Comparison of ENCODE assay signal across 10 cellular contexts in genomic region chr16:48596326-48596725, GRCh38. TPM values are rescaled to one million over a fixed set of nuclear protein-coding genes. Genes with fewer than 3 reads are reported as not detected.
DNase-seq lines count a peak whose midpoint lies in the region; ATAC-seq and TF ChIP-seq lines count a peak whose summit lies in the region.
"Had no signal": no experiment of that assay in that cellular context is flagged by ENCODE, and none has a peak within 500 bp of the region (broad histone marks: within the 10 kb centered on the region; RNA-seq: fewer than 3 reads in every experiment).

No MANE protein-coding gene starts in this region.

- peak overlapping the region; percentile 66 to 79 for H3K27ac Mint-ChIP-seq in natural killer cell

- peaks cover 0 to 3% of the 10 kb centered on the region in 2 donors for H3K9me3 Mint-ChIP-seq in natural killer cell

- H3K36me3 Mint-ChIP-seq in natural killer cell = no peaks in the 10 kb centered on the region

- no peak for TF ChIP-seq CTCF in natural killer cell (IDR thresholded peaks at IDR 0.05)

- H3K27me3 Mint-ChIP-seq in natural killer cell (ENCODE audit: low read depth in 2 of 2) = no peaks in the 10 kb centered on the region

- intact Hi-C loops in natural killer cell (cut with micrococcal nuclease) = no loop called here

- no peak overlapping the region for H3K27ac ChIP-seq in substantia nigra (ENCODE audit: low read depth, low read length, poor library complexity, severe bottlenecking)
- H3K27ac ChIP-seq: testis had no signal

- H3K4me3 Mint-ChIP-seq in natural killer cell = peak overlapping the region; percentile 66

- peaks cover 53 to 60% of the 10 kb centered on the region in 2 donors for H3K4me1 Mint-ChIP-seq in natural killer cell

- peak; percentile 49 to 62 for DNase-seq in activated CD4-positive, alpha-beta T cell treated with anti-CD3 and anti-CD28 coated beads, Interleukin-2, amount 50 U/mL, for 48 hours
- DNase-seq in natural killer cell = no peak
- no peak for DNase-seq in iPS-NIHi11 (ENCODE audit: low spot score)
- DNase-seq in MV-4-11 (lab: John Stamatoyannopoulos, UW) = no peak
- no peak for DNase-seq in substantia nigra (lab: John Stamatoyannopoulos, UW)
- DNase-seq in CD1c-positive myeloid dendritic cell (ENCODE audit: extremely low spot score) = no peak
- DNase-seq: PC-3, testis had no signal

- peak; percentile 69 for ATAC-seq in GM18907 (IDR thresholded peaks at IDR 0.05; ENCODE audit: unreplicated experiment)
- peak; percentile 76 for ATAC-seq in HG02571 (IDR thresholded peaks at IDR 0.05; ENCODE audit: unreplicated experiment)
- ATAC-seq in natural killer cell = peak; percentile 81 to 89 (median 89)
- ATAC-seq: PC-3 had no signal

RNA-seq across cellular contexts. Expression of gene N4BP1, which starts 13.7 kb away (rescaled TPM):
- total RNA-seq in natural killer cell = 10 to 100 TPM; 43.2 to 63.1 (median 55.5) TPM

Comparison
In these comparisons a context has a peak if more than half of its experiments do, and no peak if none do; other contexts are left out.
1. DNase-seq: peak in activated CD4-positive, alpha-beta T cell treated with anti-CD3 and anti-CD28 coated beads, Interleukin-2, amount 50 U/mL, for 48 hours (2 of 2); none in natural killer cell (single experiment), iPS-NIHi11 (single experiment), MV-4-11 (single experiment), substantia nigra (0 of 49) and CD1c-positive myeloid dendritic cell (single experiment).
2. Peak in every context shown above with its lines, with median percentiles within 50 percentile points of each other: ATAC-seq.